11 cellular contexts compared by ENCODE assay signal in the genomic region with DNA sequence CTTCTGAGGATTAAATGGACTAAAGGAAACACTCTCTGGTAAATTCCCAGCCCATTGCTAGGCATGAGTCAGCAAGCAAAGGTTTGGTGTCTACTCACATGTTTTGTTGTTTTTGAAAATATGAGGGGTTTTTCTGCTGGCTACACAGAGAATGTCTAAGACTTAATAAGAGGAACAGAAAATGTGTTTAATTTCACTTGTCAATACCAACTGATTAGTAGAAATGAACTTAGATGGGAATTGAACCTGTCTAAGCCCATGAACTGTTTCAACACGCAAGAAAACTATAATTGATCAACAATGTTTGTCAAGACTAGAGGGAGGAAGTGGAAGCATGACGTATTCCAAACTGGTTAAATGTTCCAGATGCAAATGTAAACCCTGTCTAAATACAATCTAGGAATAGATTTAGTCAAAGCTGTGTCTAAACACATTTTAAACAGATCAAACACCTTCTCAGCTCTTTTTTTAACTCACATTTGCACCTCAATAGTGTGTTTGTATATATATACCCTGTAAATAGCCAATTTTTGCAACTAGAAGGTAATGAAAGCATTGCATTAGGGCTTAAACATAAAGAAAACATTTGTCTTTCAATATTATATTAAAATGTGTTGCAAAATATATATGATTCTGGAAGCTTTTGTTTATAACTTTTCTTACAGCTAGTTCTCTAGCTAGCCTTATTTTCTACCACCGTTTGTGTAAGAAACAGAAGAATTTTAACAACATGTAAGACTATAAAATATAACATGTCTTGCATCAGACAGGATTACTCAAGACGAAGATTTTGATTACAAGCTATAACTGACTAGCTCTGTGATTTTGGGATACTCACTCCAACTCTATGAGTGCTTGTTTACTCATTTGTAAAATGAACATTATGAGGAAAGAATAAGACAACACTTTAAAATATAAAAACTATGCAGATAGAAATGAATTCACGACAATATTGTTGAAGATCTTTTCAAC.
DNase-seq lines count a peak whose midpoint lies in the region; ATAC-seq and TF ChIP-seq lines count a peak whose summit lies in the region.
"Had no signal": no experiment of that assay in that cellular context is flagged by ENCODE, and none has a peak within 500 bp of the region (broad histone marks: within the 10 kb centered on the region; RNA-seq: fewer than 3 reads in every experiment).

No MANE protein-coding gene starts in this region.

- H3K36me3 Mint-ChIP-seq in CD4-positive, alpha-beta memory T cell: no peaks in the 10 kb centered on the region
- H3K36me3 Mint-ChIP-seq in immature natural killer cell: no peaks in the 10 kb centered on the region
- H3K36me3 Mint-ChIP-seq: activated naive CD8-positive, alpha-beta T cell treated with anti-CD3 and anti-CD28 coated beads, Interleukin-2, amount 10 ng/mL, durations not matched to agents 7 days and 5 days had no signal

- no peak overlapping the region for H3K27ac ChIP-seq in CD4-positive, alpha-beta memory T cell (ENCODE audit: low read depth, low read length)

- POLR2A ChIA-PET in CD4-positive, alpha-beta memory T cell (lab: Charles Lee; ENCODE audit: partially characterized antibody): no interaction called here

- in situ Hi-C loops in KBM-7 (cut with MboI; ENCODE audit: low pct_unique_long_range_greater_than_20kb, low sequenced_read_pairs): no loop called here

- H3K27me3 Mint-ChIP-seq in CD4-positive, alpha-beta memory T cell: no peaks in the 10 kb centered on the region
- peaks cover 0 to 5% (median 1%) of the 10 kb centered on the region in 3 donors for H3K27me3 Mint-ChIP-seq in immature natural killer cell (ENCODE audit: low read depth in 3 of 3)
- H3K27me3 Mint-ChIP-seq: activated naive CD8-positive, alpha-beta T cell treated with anti-CD3 and anti-CD28 coated beads, Interleukin-2, amount 10 ng/mL, durations not matched to agents 7 days and 5 days had no signal

- no peak for TF ChIP-seq CTCF in fibroblast of mammary gland (conservative IDR thresholded peaks at IDR 0.05; ENCODE audit: control insufficient read depth, insufficient read depth, low read depth, low read length)

- H3K36me3 ChIP-seq in CD4-positive, alpha-beta memory T cell (ENCODE audit: insufficient read depth, low read length): no peaks in the 10 kb centered on the region

- H3K4me1 ChIP-seq in CD4-positive, alpha-beta memory T cell (ENCODE audit: insufficient read depth, low read length): no peaks in the 10 kb centered on the region

- H3K4me3 Mint-ChIP-seq in CD4-positive, alpha-beta memory T cell: no peak overlapping the region
- no peak overlapping the region for H3K4me3 Mint-ChIP-seq in immature natural killer cell
- H3K4me3 Mint-ChIP-seq: activated naive CD8-positive, alpha-beta T cell treated with anti-CD3 and anti-CD28 coated beads, Interleukin-2, amount 10 ng/mL, durations not matched to agents 7 days and 5 days had no signal

- H3K9me3 ChIP-seq in CD4-positive, alpha-beta memory T cell (ENCODE audit: control insufficient read depth in 1 of 2, low read length in 2 of 2): no peaks in the 10 kb centered on the region

- DNase-seq in HCEC 1CT: peak; percentile 76
- peak; percentile 21 for DNase-seq in KBM-7
- peak; percentile 26 for DNase-seq in fibroblast of mammary gland (ENCODE audit: low read depth)
- no peak for DNase-seq in CD4-positive, alpha-beta memory T cell
- no peak for DNase-seq in immature natural killer cell
- no peak for DNase-seq in NCI-H1436 treated with DMSO at 0.1 percent for 48 hours (lab: John Stamatoyannopoulos, UW)
- DNase-seq in activated naive CD4-positive, alpha-beta T cell treated with anti-CD3 and anti-CD28 coated beads, Interleukin-2, amount 50 U/mL, for 16 hours: no peak
- DNase-seq: activated naive CD8-positive, alpha-beta T cell treated with anti-CD3 and anti-CD28 coated beads, Interleukin-2, amount 10 ng/mL, durations not matched to agents 7 days and 5 days; DMS79 treated with DMSO at 0.1 percent for 48 hours had no signal

- peaks cover 0 to 6% (median 0%) of the 10 kb centered on the region in 8 donors for H3K9me3 Mint-ChIP-seq in CD4-positive, alpha-beta memory T cell
- peaks cover 1 to 24% (median 11%) of the 10 kb centered on the region in 6 donors for H3K9me3 Mint-ChIP-seq in immature natural killer cell
- H3K9me3 Mint-ChIP-seq: activated naive CD8-positive, alpha-beta T cell treated with anti-CD3 and anti-CD28 coated beads, Interleukin-2, amount 10 ng/mL, durations not matched to agents 7 days and 5 days had no signal

- no peaks in the 10 kb centered on the region for H3K4me1 Mint-ChIP-seq in CD4-positive, alpha-beta memory T cell
- H3K4me1 Mint-ChIP-seq in immature natural killer cell: no peaks in the 10 kb centered on the region
- H3K4me1 Mint-ChIP-seq: activated naive CD8-positive, alpha-beta T cell treated with anti-CD3 and anti-CD28 coated beads, Interleukin-2, amount 10 ng/mL, durations not matched to agents 7 days and 5 days had no signal

- H3K27ac Mint-ChIP-seq in CD4-positive, alpha-beta memory T cell: no peak overlapping the region
- no peak overlapping the region for H3K27ac Mint-ChIP-seq in immature natural killer cell
- H3K27ac Mint-ChIP-seq: activated naive CD8-positive, alpha-beta T cell treated with anti-CD3 and anti-CD28 coated beads, Interleukin-2, amount 10 ng/mL, durations not matched to agents 7 days and 5 days had no signal

- CTCF ChIA-PET in CD4-positive, alpha-beta memory T cell (lab: Charles Lee; ENCODE audit: partially characterized antibody): no interaction called here

- peak; percentile 81 for ATAC-seq in GM18498 (IDR thresholded peaks at IDR 0.05; ENCODE audit: unreplicated experiment)
- ATAC-seq: HepG2 had no signal

- intact Hi-C loops in CD4-positive, alpha-beta memory T cell (cut with micrococcal nuclease): no loop called here

- no peaks in the 10 kb centered on the region for H3K27me3 ChIP-seq in CD4-positive, alpha-beta memory T cell (ENCODE audit: insufficient read depth, low read length)

- no peak overlapping the region for H3K4me3 ChIP-seq in fibroblast of mammary gland (ENCODE audit: control insufficient read depth, low read depth, low read length)
- no peak overlapping the region for H3K4me3 ChIP-seq in CD4-positive, alpha-beta memory T cell (ENCODE audit: low read length in 2 of 2)

Comparison
In these comparisons a context has a peak if more than half of its experiments do, and no peak if none do; other contexts are left out.
1. DNase-seq: peak in HCEC 1CT (single experiment), KBM-7 (single experiment) and fibroblast of mammary gland (single experiment); none in CD4-positive, alpha-beta memory T cell (0 of 5), immature natural killer cell (0 of 3), NCI-H1436 treated with DMSO at 0.1 percent for 48 hours (single experiment) and activated naive CD4-positive, alpha-beta T cell treated with anti-CD3 and anti-CD28 coated beads, Interleukin-2, amount 50 U/mL, for 16 hours (single experiment).